28 cellular contexts compared by ENCODE assay signal in the genomic region with DNA sequence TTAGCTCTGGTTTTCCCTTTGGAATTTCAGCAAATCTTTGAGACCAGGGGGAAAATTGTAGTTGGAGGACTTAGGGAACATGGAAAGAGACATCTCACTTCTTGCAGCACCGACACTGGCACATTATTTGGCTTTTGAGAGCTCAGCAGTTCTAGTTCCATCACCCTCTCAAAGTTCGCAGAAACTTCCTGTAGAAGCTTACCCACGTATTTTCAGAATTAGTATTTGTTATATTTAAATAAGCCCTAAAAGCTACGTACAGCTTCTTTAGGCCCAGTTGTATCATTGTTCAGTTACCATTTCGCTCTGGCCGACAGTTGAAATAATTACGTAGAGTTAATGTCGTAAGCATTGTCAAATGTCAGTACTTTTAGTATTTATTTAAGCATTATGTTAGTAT. TPM values are rescaled to one million over a fixed set of nuclear protein-coding genes. Genes with fewer than 3 reads are reported as not detected.
"Had no signal": no experiment of that assay in that cellular context is flagged by ENCODE, and none has a peak within 500 bp of the region (broad histone marks: within the 10 kb centered on the region; RNA-seq: fewer than 3 reads in every experiment).

No MANE protein-coding gene starts in this region.

- H3K27ac Mint-ChIP-seq: activated CD8-positive, alpha-beta T cell treated with anti-CD3 and anti-CD28 coated beads, Interleukin-2, amount 10 ng/mL, durations not matched to agents 7 days and 5 days; activated naive CD8-positive, alpha-beta T cell; brain had no signal

- ATAC-seq: activated CD8-positive, alpha-beta T cell treated with anti-CD3 and anti-CD28 coated beads, Interleukin-2, amount 10 ng/mL, durations not matched to agents 7 days and 5 days; K562 had no signal

- H3K4me1 ChIP-seq: Peyer's patch, SJCRH30 had no signal

- H3K9me3 ChIP-seq: Peyer's patch, SJCRH30, SK-N-SH had no signal

- H3K9ac ChIP-seq: SK-N-SH had no signal

- H3K4me1 Mint-ChIP-seq: brain; central memory CD8-positive, alpha-beta T cell had no signal

- H3K4me2 ChIP-seq: SK-N-SH had no signal

- H3K27me3 Mint-ChIP-seq: central memory CD8-positive, alpha-beta T cell had no signal

- H3K36me3 ChIP-seq: Peyer's patch had no signal

- H3K27me3 ChIP-seq: Peyer's patch, SJCRH30 had no signal

- H3K9me3 Mint-ChIP-seq: brain; central memory CD8-positive, alpha-beta T cell had no signal

- DNase-seq: activated CD4-positive, alpha-beta T cell treated with anti-CD3 and anti-CD28 coated beads, Interleukin-2, amount 50 U/mL, for 1 hour; activated CD8-positive, alpha-beta memory T cell treated with anti-CD3 and anti-CD28 coated beads, Interleukin-2, amount 50 U/mL, for 48 hours; activated CD8-positive, alpha-beta T cell treated with anti-CD3 and anti-CD28 coated beads, Interleukin-2, amount 10 ng/mL, durations not matched to agents 7 days and 5 days; activated effector memory CD4-positive, alpha-beta T cell treated with Interleukin-2 at 50 U/mL for 16 hours; activated naive CD4-positive, alpha-beta T cell; activated T-cell treated with anti-CD3 and anti-CD28 coated beads, Interleukin-2, amount 50 U/mL, for 48 hours; amygdala; Karpas-422; MM.1S; NCI-H1105; NCI-H1436; NCI-H1694 treated with DMSO at 0.1 percent for 48 hours; NCI-H2029 treated with DMSO at 0.1 percent for 48 hours; NCI-H345; NCI-H510A; NCI-H526 treated with DMSO at 0.1 percent for 48 hours; NCI-H82; NK-92 treated with Interleukin-12 subunit alpha and Interleukin-12 subunit beta, amount 100 ng/mL, for 24 hours; Peyer's patch; Right ventricle myocardium superior; SJCRH30; SK-N-SH had no signal

- H3K27ac ChIP-seq: Peyer's patch, RWPE1, SJCRH30 had no signal

- H3K4me3 ChIP-seq: K562, Peyer's patch, SJCRH30 had no signal

- H3K36me3 Mint-ChIP-seq: activated naive CD8-positive, alpha-beta T cell had no signal

- H3K4me3 Mint-ChIP-seq: activated CD8-positive, alpha-beta T cell treated with anti-CD3 and anti-CD28 coated beads, Interleukin-2, amount 10 ng/mL, durations not matched to agents 7 days and 5 days; activated naive CD8-positive, alpha-beta T cell; brain; central memory CD8-positive, alpha-beta T cell had no signal

RNA-seq across cellular contexts. Expression of a gene that starts 56.6 kb away (rescaled TPM):
- total RNA-seq: activated CD8-positive, alpha-beta T cell treated with anti-CD3 and anti-CD28 coated beads, Interleukin-2, amount 10 ng/mL, durations not matched to agents 7 days and 5 days; astrocyte; K562; SJCRH30 had no signal
- polyA plus RNA-seq: K562, SK-N-SH had no signal
